In genomic region chr3:13569201-13569600, GRCh38 we compare ENCODE assay signal across 24 cellular contexts. TPM values are rescaled to one million over a fixed set of nuclear protein-coding genes. Genes with fewer than 3 reads are reported as not detected.
"Had no signal": no experiment of that assay in that cellular context is flagged by ENCODE, and none has a peak within 500 bp of the region (broad histone marks: within the 10 kb centered on the region; RNA-seq: fewer than 3 reads in every experiment).

No MANE protein-coding gene starts in this region.

- H3K36me3 Mint-ChIP-seq: activated naive CD4-positive, alpha-beta T cell treated with anti-CD3 and anti-CD28 coated beads, Interleukin-2, amount 10 ng/mL, durations not matched to agents 7 days and 5 days; immature natural killer cell; naive thymus-derived CD4-positive, alpha-beta T cell had no signal

- H3K27me3 ChIP-seq: ascending aorta, neutrophil, sigmoid colon, tibial nerve, vagina had no signal

- H3K27ac ChIP-seq: ascending aorta, left ventricle myocardium inferior, neutrophil, parathyroid adenoma, sigmoid colon, tibial nerve, vagina had no signal

- H3K36me3 ChIP-seq: ascending aorta, neutrophil, sigmoid colon, vagina had no signal

- ATAC-seq: activated CD8-positive, alpha-beta T cell treated with anti-CD3 and anti-CD28 coated beads, Interleukin-2, amount 10 ng/mL, durations not matched to agents 7 days and 5 days; activated T-cell treated with anti-CD3 and anti-CD28 coated beads, Interleukin-2, amount 50 U/mL, for 4 hours; esophagus mucosa; mucosa of descending colon; naive thymus-derived CD4-positive, alpha-beta T cell had no signal

- H3K27ac Mint-ChIP-seq: activated CD8-positive, alpha-beta T cell treated with anti-CD3 and anti-CD28 coated beads, Interleukin-2, amount 10 ng/mL, durations not matched to agents 7 days and 5 days; activated naive CD4-positive, alpha-beta T cell treated with anti-CD3 and anti-CD28 coated beads, Interleukin-2, amount 10 ng/mL, durations not matched to agents 7 days and 5 days had no signal

- DNase-seq: activated CD4-positive, alpha-beta T cell treated with anti-CD3 and anti-CD28 coated beads for 48 hours; activated CD4-positive, CD25-positive, alpha-beta regulatory T cell; activated CD8-positive, alpha-beta T cell treated with anti-CD3 and anti-CD28 coated beads, Interleukin-2, amount 10 ng/mL, durations not matched to agents 7 days and 5 days; activated naive CD4-positive, alpha-beta T cell treated with anti-CD3 and anti-CD28 coated beads, Interleukin-2, amount 10 ng/mL, durations not matched to agents 7 days and 5 days; activated T-cell treated with anti-CD3 and anti-CD28 coated beads, Interleukin-2, amount 50 U/mL, for 4 hours; cortex of kidney; effector CD4-positive, alpha-beta T cell; immature natural killer cell; kidney glomerular epithelial cell; left ventricle myocardium inferior; mucosa of descending colon; naive thymus-derived CD4-positive, alpha-beta T cell; sigmoid colon; stimulated activated CD4-positive, alpha-beta T cell treated with anti-CD3 and anti-CD28 coated beads, Interleukin-12 subunit alpha, Interleukin-12 subunit beta, amount 100 ng/mL, for 4 hours; stimulated activated CD4-positive, alpha-beta T cell treated with anti-CD3 and anti-CD28 coated beads, Interleukin-1b, Interleukin-23, amount 100 ng/mL, for 48 hours; stimulated activated naive CD4-positive, alpha-beta T cell treated with Interleukin-2 at 50 U/mL for 16 hours; substantia nigra had no signal

- H3K4me1 ChIP-seq: ascending aorta, parathyroid adenoma, sigmoid colon had no signal

- H3K9ac ChIP-seq: parathyroid adenoma had no signal

- H3K79me2 ChIP-seq: parathyroid adenoma had no signal

- H2AFZ ChIP-seq: parathyroid adenoma had no signal

- H3K9me3 Mint-ChIP-seq: activated naive CD4-positive, alpha-beta T cell treated with anti-CD3 and anti-CD28 coated beads, Interleukin-2, amount 10 ng/mL, durations not matched to agents 7 days and 5 days; activated T-cell treated with anti-CD3 and anti-CD28 coated beads, Interleukin-2, amount 50 U/mL, for 4 hours; immature natural killer cell had no signal

- H3K4me3 ChIP-seq: ascending aorta, left ventricle myocardium inferior, mucosa of descending colon, sigmoid colon, tibial nerve, vagina had no signal

- H3K4me3 Mint-ChIP-seq: activated CD8-positive, alpha-beta T cell treated with anti-CD3 and anti-CD28 coated beads, Interleukin-2, amount 10 ng/mL, durations not matched to agents 7 days and 5 days; activated naive CD4-positive, alpha-beta T cell treated with anti-CD3 and anti-CD28 coated beads, Interleukin-2, amount 10 ng/mL, durations not matched to agents 7 days and 5 days; activated T-cell treated with anti-CD3 and anti-CD28 coated beads, Interleukin-2, amount 50 U/mL, for 4 hours; immature natural killer cell; naive thymus-derived CD4-positive, alpha-beta T cell had no signal

- H3K4me1 Mint-ChIP-seq: activated naive CD4-positive, alpha-beta T cell treated with anti-CD3 and anti-CD28 coated beads, Interleukin-2, amount 10 ng/mL, durations not matched to agents 7 days and 5 days; immature natural killer cell; naive thymus-derived CD4-positive, alpha-beta T cell had no signal

- H3K9me3 ChIP-seq: ascending aorta, left ventricle myocardium inferior, mucosa of descending colon, neutrophil, sigmoid colon, tibial nerve, vagina had no signal

RNA-seq across cellular contexts. Expression of gene FBLN2, which starts 20.3 kb away (rescaled TPM):
- total RNA-seq: T-helper 2 cell treated with Interferon-gamma antibody and Interleukin-4, amounts not matched to agents 100 ng/mL and 5 ng/mL, for 36 hours had no signal
- polyA plus RNA-seq: naive thymus-derived CD4-positive, alpha-beta T cell had no signal
